ENCODE assay signal across 1 cellular context in the genomic region with DNA sequence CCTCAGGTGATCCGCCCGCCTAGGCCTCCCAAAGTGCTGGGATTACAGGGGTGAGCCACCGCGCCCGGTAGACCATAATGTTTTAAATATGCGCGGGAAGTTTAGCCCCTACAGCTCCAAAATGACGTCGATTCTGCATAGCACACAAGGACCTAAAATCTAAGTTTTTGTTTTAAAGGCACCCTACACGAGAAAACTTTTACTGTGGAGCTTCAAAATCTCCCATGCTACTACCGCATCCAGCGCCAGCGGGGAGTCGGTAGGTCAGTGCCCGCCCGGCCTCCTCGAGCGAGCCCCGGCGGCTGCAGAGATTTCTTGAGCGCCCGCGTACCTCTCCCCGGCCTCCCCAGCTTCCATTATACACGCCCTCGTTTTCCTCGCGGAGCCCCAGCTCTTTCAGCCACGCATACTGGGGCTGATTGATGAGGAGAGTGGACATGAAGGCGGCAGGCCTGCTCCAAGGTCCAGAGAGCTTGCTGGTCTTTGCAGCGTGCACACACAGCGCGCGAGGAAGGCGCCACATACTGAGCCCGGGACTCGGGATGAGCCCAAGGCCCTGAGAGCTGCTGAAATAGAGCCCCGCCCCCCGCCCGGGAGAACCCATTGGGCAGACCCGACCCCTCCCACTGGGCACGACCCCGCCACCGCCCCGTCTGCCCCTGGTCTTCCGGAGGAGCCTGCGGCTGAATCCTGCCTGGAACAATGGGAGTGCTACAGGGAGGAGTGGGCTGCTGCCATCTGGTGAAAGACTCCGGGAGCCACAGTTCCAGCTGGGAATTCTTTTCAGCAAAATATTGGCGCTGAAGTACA.
TF ChIP-seq lines count a peak whose summit lies in the region.

A gene (minus strand): TSS at position 544 of the 810 bp plus-strand sequence. CDS start 21 bp downstream, at position 523.

TF ChIP-seq in HEK293, 187 proteins besides CTCF, POLR2A, EP300 and RAD21 (continued from another document and continues in another):
- TF ChIP-seq ZNF416 (tag by site-specific recombination; IDR thresholded peaks at IDR 0.05) (no peak), ZBTB8A (tag by site-specific recombination; IDR thresholded peaks at IDR 0.05) (peak; percentile 84), ZNF837 (tag by site-specific recombination; IDR thresholded peaks at IDR 0.05) (no peak), TRIM28 (IDR thresholded peaks at IDR 0.05; ENCODE audit: borderline replicate concordance, low read length) (no peak; the same call in 1 of the 2 replicates), HOXD13 (CRISPR knock-in tag; IDR thresholded peaks at IDR 0.05; ENCODE audit: borderline replicate concordance) (peak; percentile 56; the same call in 1 of the 2 replicates), OSR2 (tag by site-specific recombination; IDR thresholded peaks at IDR 0.05) (peak; percentile 77), KLF9 (tag by site-specific recombination; IDR thresholded peaks at IDR 0.05; ENCODE audit: low read depth) (peak; percentile 85), ZNF610 (tag by site-specific recombination; IDR thresholded peaks at IDR 0.05; ENCODE audit: borderline replicate concordance) (0 out of 2 replicates have a peak, but pooled peaks have one; percentile 67), ZNF354C (tag by site-specific recombination; IDR thresholded peaks at IDR 0.05; ENCODE audit: borderline replicate concordance, low read depth) (no peak), ZNF654 (tag by site-specific recombination; IDR thresholded peaks at IDR 0.05; ENCODE audit: low read depth) (peak; percentile 26; the same call in 1 of the 2 replicates), ZNF211 (tag by site-specific recombination; IDR thresholded peaks at IDR 0.05; ENCODE audit: low read depth) (no peak), SCRT2 (tag by site-specific recombination; IDR thresholded peaks at IDR 0.05) (peak; percentile 25; the same call in 1 of the 2 replicates), ZNF623 (tag by site-specific recombination; IDR thresholded peaks at IDR 0.05) (peak; percentile 80), ZNF48 (tag by site-specific recombination; IDR thresholded peaks at IDR 0.05) (no peak), ZNF792 (tag by site-specific recombination; IDR thresholded peaks at IDR 0.05) (no peak), ZNF596 (tag by site-specific recombination; IDR thresholded peaks at IDR 0.05) (peak; percentile 11; the same call in 1 of the 2 replicates), ZNF311 (tag by site-specific recombination; IDR thresholded peaks at IDR 0.05; ENCODE audit: borderline replicate concordance) (no peak), ZNF510 (tag by site-specific recombination; IDR thresholded peaks at IDR 0.05; ENCODE audit: insufficient replicate concordance) (no peak), ZNF184 (tag by site-specific recombination; IDR thresholded peaks at IDR 0.05) (no peak), ZNF132 (tag by site-specific recombination; IDR thresholded peaks at IDR 0.05; ENCODE audit: borderline replicate concordance) (no peak), SP3 (tag by site-specific recombination; IDR thresholded peaks at IDR 0.05) (peak; percentile 90), ZNF138 (tag by site-specific recombination; IDR thresholded peaks at IDR 0.05; ENCODE audit: borderline replicate concordance) (no peak), ZNF433 (tag by site-specific recombination; IDR thresholded peaks at IDR 0.05; ENCODE audit: low read depth) (no peak), ZNF664 (tag by site-specific recombination; IDR thresholded peaks at IDR 0.05) (no peak), ZNF112 (tag by site-specific recombination; IDR thresholded peaks at IDR 0.05) (no peak), ZNF16 (tag by site-specific recombination; IDR thresholded peaks at IDR 0.05; ENCODE audit: low read depth) (no peak), YY2 (tag by site-specific recombination; IDR thresholded peaks at IDR 0.05) (no peak), ZNF701 (tag by site-specific recombination; IDR thresholded peaks at IDR 0.05) (no peak), HOXA7 (CRISPR knock-in tag; IDR thresholded peaks at IDR 0.05; ENCODE audit: borderline replicate concordance) (no peak), ZNF514 (tag by site-specific recombination; IDR thresholded peaks at IDR 0.05) (no peak), HOXC10 (CRISPR knock-in tag; IDR thresholded peaks at IDR 0.05) (no peak), ZFP69B (tag by site-specific recombination; IDR thresholded peaks at IDR 0.05) (no peak), ZNF530 (tag by site-specific recombination; IDR thresholded peaks at IDR 0.05; ENCODE audit: low read depth) (no peak), KLF10 (tag by site-specific recombination; IDR thresholded peaks at IDR 0.05) (peak; percentile 99), ZNF544 (tag by site-specific recombination; IDR thresholded peaks at IDR 0.05) (no peak), ZNF747 (tag by site-specific recombination; IDR thresholded peaks at IDR 0.05) (no peak), BCL11A (tag by site-specific recombination; IDR thresholded peaks at IDR 0.05; ENCODE audit: low read depth) (peak; percentile 47; the same call in 1 of the 2 replicates), ZNF114 (tag by site-specific recombination; IDR thresholded peaks at IDR 0.05) (no peak), ZNF670 (tag by site-specific recombination; IDR thresholded peaks at IDR 0.05; ENCODE audit: low read depth) (no peak), ZNF341 (tag by site-specific recombination; IDR thresholded peaks at IDR 0.05; ENCODE audit: low read depth) (peak; percentile 7)
- TF ChIP-seq, protein P1, sequence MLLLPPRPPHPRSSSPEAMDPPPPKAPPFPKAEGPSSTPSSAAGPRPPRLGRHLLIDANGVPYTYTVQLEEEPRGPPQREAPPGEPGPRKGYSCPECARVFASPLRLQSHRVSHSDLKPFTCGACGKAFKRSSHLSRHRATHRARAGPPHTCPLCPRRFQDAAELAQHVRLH (tag by site-specific recombination; IDR thresholded peaks at IDR 0.05) = no peak
- TF ChIP-seq, protein P2, sequence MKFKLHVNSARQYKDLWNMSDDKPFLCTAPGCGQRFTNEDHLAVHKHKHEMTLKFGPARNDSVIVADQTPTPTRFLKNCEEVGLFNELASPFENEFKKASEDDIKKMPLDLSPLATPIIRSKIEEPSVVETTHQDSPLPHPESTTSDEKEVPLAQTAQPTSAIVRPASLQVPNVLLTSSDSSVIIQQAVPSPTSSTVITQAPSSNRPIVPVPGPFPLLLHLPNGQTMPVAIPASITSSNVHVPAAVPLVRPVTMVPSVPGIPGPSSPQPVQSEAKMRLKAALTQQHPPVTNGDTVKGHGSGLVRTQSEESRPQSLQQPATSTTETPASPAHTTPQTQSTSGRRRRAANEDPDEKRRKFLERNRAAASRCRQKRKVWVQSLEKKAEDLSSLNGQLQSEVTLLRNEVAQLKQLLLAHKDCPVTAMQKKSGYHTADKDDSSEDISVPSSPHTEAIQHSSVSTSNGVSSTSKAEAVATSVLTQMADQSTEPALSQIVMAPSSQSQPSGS (tag by site-specific recombination; IDR thresholded peaks at IDR 0.05; ENCODE audit: low read depth) = no peak
- TF ChIP-seq, protein P3, sequence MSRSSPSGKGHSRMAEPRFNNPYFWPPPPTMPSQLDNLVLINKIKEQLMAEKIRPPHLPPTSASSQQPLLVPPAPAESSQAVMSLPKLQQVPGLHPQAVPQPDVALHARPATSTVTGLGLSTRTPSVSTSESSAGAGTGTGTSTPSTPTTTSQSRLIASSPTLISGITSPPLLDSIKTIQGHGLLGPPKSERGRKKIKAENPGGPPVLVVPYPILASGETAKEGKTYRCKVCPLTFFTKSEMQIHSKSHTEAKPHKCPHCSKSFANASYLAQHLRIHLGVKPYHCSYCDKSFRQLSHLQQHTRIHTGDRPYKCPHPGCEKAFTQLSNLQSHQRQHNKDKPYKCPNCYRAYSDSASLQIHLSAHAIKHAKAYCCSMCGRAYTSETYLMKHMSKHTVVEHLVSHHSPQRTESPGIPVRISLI (tag by site-specific recombination; IDR thresholded peaks at IDR 0.05) = no peak
- TF ChIP-seq, protein P4, sequence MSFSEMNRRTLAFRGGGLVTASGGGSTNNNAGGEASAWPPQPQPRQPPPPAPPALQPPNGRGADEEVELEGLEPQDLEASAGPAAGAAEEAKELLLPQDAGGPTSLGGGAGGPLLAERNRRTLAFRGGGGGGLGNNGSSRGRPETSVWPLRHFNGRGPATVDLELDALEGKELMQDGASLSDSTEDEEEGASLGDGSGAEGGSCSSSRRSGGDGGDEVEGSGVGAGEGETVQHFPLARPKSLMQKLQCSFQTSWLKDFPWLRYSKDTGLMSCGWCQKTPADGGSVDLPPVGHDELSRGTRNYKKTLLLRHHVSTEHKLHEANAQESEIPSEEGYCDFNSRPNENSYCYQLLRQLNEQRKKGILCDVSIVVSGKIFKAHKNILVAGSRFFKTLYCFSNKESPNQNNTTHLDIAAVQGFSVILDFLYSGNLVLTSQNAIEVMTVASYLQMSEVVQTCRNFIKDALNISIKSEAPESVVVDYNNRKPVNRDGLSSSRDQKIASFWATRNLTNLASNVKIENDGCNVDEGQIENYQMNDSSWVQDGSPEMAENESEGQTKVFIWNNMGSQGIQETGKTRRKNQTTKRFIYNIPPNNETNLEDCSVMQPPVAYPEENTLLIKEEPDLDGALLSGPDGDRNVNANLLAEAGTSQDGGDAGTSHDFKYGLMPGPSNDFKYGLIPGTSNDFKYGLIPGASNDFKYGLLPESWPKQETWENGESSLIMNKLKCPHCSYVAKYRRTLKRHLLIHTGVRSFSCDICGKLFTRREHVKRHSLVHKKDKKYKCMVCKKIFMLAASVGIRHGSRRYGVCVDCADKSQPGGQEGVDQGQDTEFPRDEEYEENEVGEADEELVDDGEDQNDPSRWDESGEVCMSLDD (tag by site-specific recombination; IDR thresholded peaks at IDR 0.05) = peak; percentile 83; the same call in 1 of the 2 replicates
- TF ChIP-seq, protein P5, sequence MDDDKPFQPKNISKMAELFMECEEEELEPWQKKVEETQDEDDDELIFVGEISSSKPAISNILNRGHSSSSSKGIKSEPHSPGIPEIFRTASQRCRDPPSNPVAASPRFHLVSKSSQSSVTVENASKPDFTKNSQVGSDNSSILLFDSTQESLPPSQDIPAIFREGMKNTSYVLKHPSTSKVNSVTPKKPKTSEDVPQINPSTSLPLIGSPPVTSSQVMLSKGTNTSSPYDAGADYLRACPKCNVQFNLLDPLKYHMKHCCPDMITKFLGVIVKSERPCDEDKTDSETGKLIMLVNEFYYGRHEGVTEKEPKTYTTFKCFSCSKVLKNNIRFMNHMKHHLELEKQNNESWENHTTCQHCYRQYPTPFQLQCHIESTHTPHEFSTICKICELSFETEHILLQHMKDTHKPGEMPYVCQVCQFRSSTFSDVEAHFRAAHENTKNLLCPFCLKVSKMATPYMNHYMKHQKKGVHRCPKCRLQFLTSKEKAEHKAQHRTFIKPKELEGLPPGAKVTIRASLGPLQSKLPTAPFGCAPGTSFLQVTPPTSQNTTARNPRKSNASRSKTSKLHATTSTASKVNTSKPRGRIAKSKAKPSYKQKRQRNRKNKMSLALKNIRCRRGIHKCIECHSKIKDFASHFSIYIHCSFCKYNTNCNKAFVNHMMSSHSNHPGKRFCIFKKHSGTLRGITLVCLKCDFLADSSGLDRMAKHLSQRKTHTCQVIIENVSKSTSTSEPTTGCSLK (tag by site-specific recombination; IDR thresholded peaks at IDR 0.05) = no peak
- TF ChIP-seq, protein P6, sequence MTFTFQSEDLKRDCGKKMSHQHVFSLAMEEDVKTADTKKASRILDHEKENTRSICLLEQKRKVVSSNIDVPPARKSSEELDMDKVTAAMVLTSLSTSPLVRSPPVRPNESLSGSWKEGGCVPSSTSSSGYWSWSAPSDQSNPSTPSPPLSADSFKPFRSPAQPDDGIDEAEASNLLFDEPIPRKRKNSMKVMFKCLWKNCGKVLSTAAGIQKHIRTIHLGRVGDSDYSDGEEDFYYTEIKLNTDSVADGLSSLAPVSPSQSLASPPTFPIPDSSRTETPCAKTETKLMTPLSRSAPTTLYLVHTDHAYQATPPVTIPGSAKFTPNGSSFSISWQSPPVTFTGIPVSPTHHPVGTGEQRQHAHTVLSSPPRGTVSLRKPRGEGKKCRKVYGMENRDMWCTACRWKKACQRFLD (tag by site-specific recombination; IDR thresholded peaks at IDR 0.05) = no peak
- TF ChIP-seq, protein P7, sequence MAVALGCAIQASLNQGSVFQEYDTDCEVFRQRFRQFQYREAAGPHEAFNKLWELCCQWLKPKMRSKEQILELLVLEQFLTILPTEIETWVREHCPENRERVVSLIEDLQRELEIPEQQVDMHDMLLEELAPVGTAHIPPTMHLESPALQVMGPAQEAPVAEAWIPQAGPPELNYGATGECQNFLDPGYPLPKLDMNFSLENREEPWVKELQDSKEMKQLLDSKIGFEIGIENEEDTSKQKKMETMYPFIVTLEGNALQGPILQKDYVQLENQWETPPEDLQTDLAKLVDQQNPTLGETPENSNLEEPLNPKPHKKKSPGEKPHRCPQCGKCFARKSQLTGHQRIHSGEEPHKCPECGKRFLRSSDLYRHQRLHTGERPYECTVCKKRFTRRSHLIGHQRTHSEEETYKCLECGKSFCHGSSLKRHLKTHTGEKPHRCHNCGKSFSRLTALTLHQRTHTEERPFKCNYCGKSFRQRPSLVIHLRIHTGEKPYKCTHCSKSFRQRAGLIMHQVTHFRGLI (tag by site-specific recombination; IDR thresholded peaks at IDR 0.05) = peak; percentile 51; the same call in 1 of the 2 replicates
- TF ChIP-seq, protein P8, sequence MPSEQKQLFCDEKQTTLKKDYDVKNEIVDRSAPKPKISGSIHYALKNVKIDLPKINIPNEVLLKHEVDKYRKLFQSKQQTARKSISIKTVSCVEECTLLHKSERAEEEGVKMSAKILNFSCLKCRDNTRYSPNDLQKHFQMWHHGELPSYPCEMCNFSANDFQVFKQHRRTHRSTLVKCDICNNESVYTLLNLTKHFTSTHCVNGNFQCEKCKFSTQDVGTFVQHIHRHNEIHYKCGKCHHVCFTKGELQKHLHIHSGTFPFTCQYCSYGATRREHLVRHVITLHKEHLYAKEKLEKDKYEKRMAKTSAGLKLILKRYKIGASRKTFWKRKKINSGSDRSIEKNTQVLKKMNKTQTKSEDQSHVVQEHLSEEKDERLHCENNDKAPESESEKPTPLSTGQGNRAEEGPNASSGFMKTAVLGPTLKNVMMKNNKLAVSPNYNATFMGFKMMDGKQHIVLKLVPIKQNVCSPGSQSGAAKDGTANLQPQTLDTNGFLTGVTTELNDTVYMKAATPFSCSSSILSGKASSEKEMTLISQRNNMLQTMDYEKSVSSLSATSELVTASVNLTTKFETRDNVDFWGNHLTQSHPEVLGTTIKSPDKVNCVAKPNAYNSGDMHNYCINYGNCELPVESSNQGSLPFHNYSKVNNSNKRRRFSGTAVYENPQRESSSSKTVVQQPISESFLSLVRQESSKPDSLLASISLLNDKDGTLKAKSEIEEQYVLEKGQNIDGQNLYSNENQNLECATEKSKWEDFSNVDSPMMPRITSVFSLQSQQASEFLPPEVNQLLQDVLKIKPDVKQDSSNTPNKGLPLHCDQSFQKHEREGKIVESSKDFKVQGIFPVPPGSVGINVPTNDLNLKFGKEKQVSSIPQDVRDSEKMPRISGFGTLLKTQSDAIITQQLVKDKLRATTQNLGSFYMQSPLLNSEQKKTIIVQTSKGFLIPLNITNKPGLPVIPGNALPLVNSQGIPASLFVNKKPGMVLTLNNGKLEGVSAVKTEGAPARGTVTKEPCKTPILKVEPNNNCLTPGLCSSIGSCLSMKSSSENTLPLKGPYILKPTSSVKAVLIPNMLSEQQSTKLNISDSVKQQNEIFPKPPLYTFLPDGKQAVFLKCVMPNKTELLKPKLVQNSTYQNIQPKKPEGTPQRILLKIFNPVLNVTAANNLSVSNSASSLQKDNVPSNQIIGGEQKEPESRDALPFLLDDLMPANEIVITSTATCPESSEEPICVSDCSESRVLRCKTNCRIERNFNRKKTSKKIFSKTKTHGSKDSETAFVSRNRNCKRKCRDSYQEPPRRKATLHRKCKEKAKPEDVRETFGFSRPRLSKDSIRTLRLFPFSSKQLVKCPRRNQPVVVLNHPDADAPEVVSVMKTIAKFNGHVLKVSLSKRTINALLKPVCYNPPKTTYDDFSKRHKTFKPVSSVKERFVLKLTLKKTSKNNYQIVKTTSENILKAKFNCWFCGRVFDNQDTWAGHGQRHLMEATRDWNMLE (tag by site-specific recombination; conservative IDR thresholded peaks at IDR 0.05; ENCODE audit: low read depth) = peak; percentile 41
